In genomic region chr18:24413148-24413547, GRCh38 we compare ENCODE assay signal across 13 cellular contexts. TPM values are rescaled to one million over a fixed set of nuclear protein-coding genes. Genes with fewer than 3 reads are reported as not detected.
A peak's percentile ranks its signal among the peaks of the same experiment; 100 is the strongest.
DNase-seq lines count a peak whose midpoint lies in the region; ATAC-seq, FAIRE-seq and TF ChIP-seq lines count a peak whose summit lies in the region.
"Had no signal": no experiment of that assay in that cellular context is flagged by ENCODE, and none has a peak within 500 bp of the region (broad histone marks: within the 10 kb centered on the region; RNA-seq: fewer than 3 reads in every experiment).

No MANE protein-coding gene starts in this region.

- H3K27ac ChIP-seq in endodermal cell (ENCODE audit: low read depth, low read length): no peak overlapping the region
- H3K27ac ChIP-seq: stomach had no signal

- no peaks in the 10 kb centered on the region for H3K36me3 Mint-ChIP-seq in endodermal cell (ENCODE audit: low read depth)
- H3K36me3 Mint-ChIP-seq in activated T-cell treated with anti-CD3 and anti-CD28 coated beads, Interleukin-2, amount 50 U/mL, for 72 hours (ENCODE audit: insufficient read depth in 2 of 2): peaks cover 13% of the 10 kb centered on the region in 2 donors

- no peak for FAIRE-seq in D721Med (lab: Jason Lieb, UNC)
- FAIRE-seq: TTC549 had no signal

- H3K4me1 Mint-ChIP-seq in endodermal cell: peaks cover 6% of the 10 kb centered on the region
- H3K4me1 Mint-ChIP-seq in activated T-cell treated with anti-CD3 and anti-CD28 coated beads, Interleukin-2, amount 50 U/mL, for 72 hours (ENCODE audit: low read depth): peaks cover 36% of the 10 kb centered on the region

- H3K9me3 ChIP-seq in endodermal cell (ENCODE audit: control insufficient read depth, low read length): no peaks in the 10 kb centered on the region
- H3K9me3 ChIP-seq: stomach had no signal

- no peak for ATAC-seq in GM19328 (IDR thresholded peaks at IDR 0.05; ENCODE audit: unreplicated experiment)
- ATAC-seq in activated T-cell treated with anti-CD3 and anti-CD28 coated beads, Interleukin-2, amount 50 U/mL, for 72 hours (replicated peaks in 1 of 2): no peak

- WGBS in endodermal cell (ENCODE audit: insufficient coverage in 1 of 2, insufficient read length in 1 of 2), 2 experiments: 59 to 65% methylated on average over 2 of the region's 2 CpGs

- in situ Hi-C loops in GM13976 (cut with MboI; ENCODE audit: low sequenced_read_pairs, unreplicated experiment): no loop called here

- H3K36me3 ChIP-seq in endodermal cell (ENCODE audit: control insufficient read depth, insufficient read depth, low read length): no peaks in the 10 kb centered on the region
- H3K36me3 ChIP-seq: stomach had no signal

- no peaks in the 10 kb centered on the region for H3K9me3 Mint-ChIP-seq in endodermal cell
- peaks cover 5 to 6% of the 10 kb centered on the region in 2 donors for H3K9me3 Mint-ChIP-seq in activated T-cell treated with anti-CD3 and anti-CD28 coated beads, Interleukin-2, amount 50 U/mL, for 72 hours

- H3K27me3 Mint-ChIP-seq in endodermal cell (ENCODE audit: insufficient read depth): peaks cover 5% of the 10 kb centered on the region
- peaks cover 46% of the 10 kb centered on the region for H3K27me3 Mint-ChIP-seq in activated T-cell treated with anti-CD3 and anti-CD28 coated beads, Interleukin-2, amount 50 U/mL, for 72 hours (ENCODE audit: low read depth)

- no peaks in the 10 kb centered on the region for H3K4me1 ChIP-seq in endodermal cell (ENCODE audit: control insufficient read depth, insufficient read depth, low read length)
- H3K4me1 ChIP-seq: stomach had no signal

- H3K9ac ChIP-seq in endodermal cell (ENCODE audit: extremely low read depth, low read length, poor library complexity, severe bottlenecking): no peak overlapping the region

- H3K27me3 ChIP-seq in endodermal cell (ENCODE audit: control insufficient read depth, insufficient read depth, low read length, poor library complexity, severe bottlenecking): no peaks in the 10 kb centered on the region

- no peak overlapping the region for H3K4me3 Mint-ChIP-seq in endodermal cell
- H3K4me3 Mint-ChIP-seq in activated T-cell treated with anti-CD3 and anti-CD28 coated beads, Interleukin-2, amount 50 U/mL, for 72 hours: no peak overlapping the region

- DNase-seq in D721Med (ENCODE audit: insufficient read length, low spot score) (no peak), M059J (ENCODE audit: low read depth) (peak; percentile 32), endodermal cell (peak; percentile 75), medulla oblongata (ENCODE audit: extremely low spot score) (peak; percentile 55), GM13976 (ENCODE audit: low spot score) (no peak), kidney tubule cell (ENCODE audit: low spot score) (no peak)
- no peak for DNase-seq in activated T-cell treated with anti-CD3 and anti-CD28 coated beads, Interleukin-2, amount 50 U/mL, for 72 hours
- DNase-seq: GF-D8, NCI-H1048, stomach had no signal

- H3K4me3 ChIP-seq in endodermal cell (ENCODE audit: low read length): no peak overlapping the region
- H3K4me3 ChIP-seq: stomach had no signal

- TF ChIP-seq CTCF in D721Med (IDR thresholded peaks at IDR 0.05; ENCODE audit: insufficient read depth, missing control alignments): peak; percentile 44
- TF ChIP-seq CTCF in endodermal cell (conservative IDR thresholded peaks at IDR 0.05): peak; percentile 73
- TF ChIP-seq CTCF in GM13976 (IDR thresholded peaks at IDR 0.05; ENCODE audit: borderline replicate concordance, control extremely low read depth, extremely low read depth, insufficient read depth, missing control alignments): no peak

- H3K27ac Mint-ChIP-seq in endodermal cell: no peak overlapping the region
- H3K27ac Mint-ChIP-seq in activated T-cell treated with anti-CD3 and anti-CD28 coated beads, Interleukin-2, amount 50 U/mL, for 72 hours: no peak overlapping the region
- H3K27ac Mint-ChIP-seq: activated T-helper 2 cell treated with anti-CD3 and anti-CD28 coated beads, Interferon-gamma antibody, Interleukin-2, Interleukin-4, amounts not matched to agents 10 μg/mL and 5 μg/mL and 100 μg/mL, durations not matched to agents 14 hours and 24 hours and 36 hours had no signal

RNA-seq across cellular contexts. Expression of gene IMPACT, which starts 13.3 kb away (rescaled TPM):
- total RNA-seq in M059J (2014; rRNA removed; shearing (Covaris generic)): 16.5 and 24.3 TPM in 2 replicates
- total RNA-seq in endodermal cell: 10 to 100 TPM; 44.0 to 59.2 TPM
- 29.7 TPM for polyA plus RNA-seq in endodermal cell (2013, experiment 1 of 2)
- 28.3 TPM for polyA plus RNA-seq in endodermal cell (2013, experiment 2 of 2)
- 10 to 100 TPM; 19.0 to 27.6 TPM for total RNA-seq in activated T-cell treated with anti-CD3 and anti-CD28 coated beads, Interleukin-2, amount 50 U/mL, for 72 hours

RNA-seq across cellular contexts. Expression of gene OSBPL1A, which starts 15.5 kb away (rescaled TPM):
- 19.1 and 26.4 TPM in 2 replicates for total RNA-seq in M059J (2014; rRNA removed; shearing (Covaris generic))
- 10 to 100 TPM; 29.7 to 36.9 TPM for total RNA-seq in endodermal cell
- polyA plus RNA-seq in endodermal cell (2013, experiment 1 of 2): 36.8 TPM
- 33.2 TPM for polyA plus RNA-seq in endodermal cell (2013, experiment 2 of 2)
- 1 to 10 TPM; 1.5 to 2.4 TPM for total RNA-seq in activated T-cell treated with anti-CD3 and anti-CD28 coated beads, Interleukin-2, amount 50 U/mL, for 72 hours

RNA-seq across cellular contexts. Expression of gene HRH4, which starts 47.3 kb away (rescaled TPM):
- not detected in 2 replicates for total RNA-seq in M059J (2014; rRNA removed; shearing (Covaris generic))
- under 1 TPM in 1 of 2 donors, not detected in 1; 0.20 TPM for total RNA-seq in endodermal cell
- 0.07 TPM for polyA plus RNA-seq in endodermal cell (2013, experiment 1 of 2)
- not detected for polyA plus RNA-seq in endodermal cell (2013, experiment 2 of 2)
- under 1 TPM; 0.10 to 0.16 TPM for total RNA-seq in activated T-cell treated with anti-CD3 and anti-CD28 coated beads, Interleukin-2, amount 50 U/mL, for 72 hours

Comparison
In these comparisons a context has a peak if more than half of its experiments do, and no peak if none do; other contexts are left out.
1. DNase-seq: peak in M059J (single experiment), endodermal cell (single experiment) and medulla oblongata (single experiment); none in D721Med (single experiment), GM13976 (single experiment), kidney tubule cell (single experiment) and activated T-cell treated with anti-CD3 and anti-CD28 coated beads, Interleukin-2, amount 50 U/mL, for 72 hours (0 of 2).